In genomic region chr17:65156835-65157565, GRCh38 we compare ENCODE assay signal across 28 cellular contexts. TPM values are rescaled to one million over a fixed set of nuclear protein-coding genes. Genes with fewer than 3 reads are reported as not detected.
DNase-seq lines count a peak whose midpoint lies in the region; ATAC-seq and FAIRE-seq lines count a peak whose summit lies in the region.
"Had no signal": no experiment of that assay in that cellular context is flagged by ENCODE, and none has a peak within 500 bp of the region (broad histone marks: within the 10 kb centered on the region; RNA-seq: fewer than 3 reads in every experiment).

No MANE protein-coding gene starts in this region.

- H3K27ac Mint-ChIP-seq in T-helper 2 cell treated with Interferon-gamma antibody and Interleukin-4, amounts not matched to agents 5 μg/mL and 100 μg/mL, for 36 hours: peak overlapping the region; percentile 46
- H3K27ac Mint-ChIP-seq in T-helper 17 cell: peak overlapping the region; percentile 34
- H3K27ac Mint-ChIP-seq: GM23338, HFFc6 had no signal

- no peak for ATAC-seq in T-helper 17 cell
- ATAC-seq in left colon: peak; percentile 59
- ATAC-seq: GM23338, Panc1 had no signal

- peaks cover 16% of the 10 kb centered on the region for H3K4me1 Mint-ChIP-seq in T-helper 2 cell treated with Interferon-gamma antibody and Interleukin-4, amounts not matched to agents 5 μg/mL and 100 μg/mL, for 36 hours (ENCODE audit: low read depth)
- H3K4me1 Mint-ChIP-seq in T-helper 17 cell: peaks cover 15% of the 10 kb centered on the region

- H3K9me3 ChIP-seq in T-helper 17 cell (ENCODE audit: control insufficient read depth, low read length, poor library complexity, severe bottlenecking) (no peaks in the 10 kb centered on the region), small intestine (ENCODE audit: control insufficient read depth, low read depth) (no peaks in the 10 kb centered on the region)
- H3K9me3 ChIP-seq: BE2C, HAP-1, MG63 had no signal

- no peaks in the 10 kb centered on the region for H3K27me3 Mint-ChIP-seq in T-helper 2 cell treated with Interferon-gamma antibody and Interleukin-4, amounts not matched to agents 5 μg/mL and 100 μg/mL, for 36 hours (ENCODE audit: low read depth)
- peaks cover 2% of the 10 kb centered on the region for H3K27me3 Mint-ChIP-seq in T-helper 17 cell

- 66 to 83% (median 82%) methylated on average over 14 of the region's 14 CpGs for WGBS in small intestine, 3 donors

- H3K4me3 ChIP-seq in small intestine (ENCODE audit: low read depth in 1 of 2, low read length in 2 of 2): no peak overlapping the region
- H3K4me3 ChIP-seq: GM23338, HAP-1, MG63, SK-N-MC had no signal

- no peak for DNase-seq in T-helper 2 cell treated with Interferon-gamma antibody and Interleukin-4, amounts not matched to agents 5 μg/mL and 100 μg/mL, for 36 hours (ENCODE audit: low spot score)
- DNase-seq in T-helper 2 cell: no peak
- no peak for DNase-seq in T-helper 17 cell
- DNase-seq in left colon: peak; percentile 27 to 34
- peak; percentile 72 for DNase-seq in small intestine
- no peak for DNase-seq in DMS 273 (lab: John Stamatoyannopoulos, UW; ENCODE audit: unreplicated experiment)
- no peak for DNase-seq in NOMO-1 treated with dmso at 0.1 percent for 144 hours (lab: John Stamatoyannopoulos, UW; ENCODE audit: unreplicated experiment)
- no peak for DNase-seq in activated naive CD4-positive, alpha-beta T cell treated with anti-CD3 and anti-CD28 coated beads, Interleukin-2, amount 50 U/mL, for 16 hours
- DNase-seq: BE2C, Calu3, DMS153, HFFc6, KBM-7, MG63, NCI-H1105 treated with DMSO at 0.1 percent for 48 hours, NCI-H146, NCI-H2081, NCI-H2171, NCI-H226, NCI-H510A, NCI-H69, SIG-M5 had no signal

- intact Hi-C loops in left colon (cut with DNase I, micrococcal nuclease): no loop called here

- no peak for FAIRE-seq in small intestine (lab: Jason Lieb, UNC)
- FAIRE-seq: GM19239 had no signal

- H3K36me3 ChIP-seq in small intestine (ENCODE audit: control insufficient read depth in 2 of 2, insufficient read depth in 2 of 2, low read length in 2 of 2): no peaks in the 10 kb centered on the region
- H3K36me3 ChIP-seq: BE2C, HAP-1, MG63 had no signal

- no peak overlapping the region for H3K4me3 Mint-ChIP-seq in T-helper 2 cell treated with Interferon-gamma antibody and Interleukin-4, amounts not matched to agents 5 μg/mL and 100 μg/mL, for 36 hours
- no peak overlapping the region for H3K4me3 Mint-ChIP-seq in T-helper 17 cell
- H3K4me3 Mint-ChIP-seq: GM23338, HFFc6 had no signal

- H3K27ac ChIP-seq in small intestine (ENCODE audit: low read depth in 1 of 2, low read length in 1 of 2): peak overlapping the region; percentile 24 to 85
- H3K27ac ChIP-seq: 22Rv1, SK-N-MC had no signal

- no peaks in the 10 kb centered on the region for H3K4me1 ChIP-seq in small intestine (ENCODE audit: control insufficient read depth in 2 of 2, insufficient read depth in 1 of 2, low read depth in 1 of 2, low read length in 1 of 2)
- H3K4me1 ChIP-seq: HAP-1 had no signal

- H3K27me3 ChIP-seq in small intestine (ENCODE audit: control insufficient read depth in 2 of 2, insufficient read depth in 2 of 2, low read length in 2 of 2): peaks cover 0 to 2% of the 10 kb centered on the region in 2 donors
- H3K27me3 ChIP-seq: BE2C, MG63 had no signal

- H3K36me3 Mint-ChIP-seq in T-helper 2 cell treated with Interferon-gamma antibody and Interleukin-4, amounts not matched to agents 5 μg/mL and 100 μg/mL, for 36 hours (ENCODE audit: low read depth): peaks cover 34% of the 10 kb centered on the region
- peaks cover 8% of the 10 kb centered on the region for H3K36me3 Mint-ChIP-seq in T-helper 17 cell (ENCODE audit: low read depth)

- H3K9me3 Mint-ChIP-seq in T-helper 2 cell treated with Interferon-gamma antibody and Interleukin-4, amounts not matched to agents 5 μg/mL and 100 μg/mL, for 36 hours: no peaks in the 10 kb centered on the region
- H3K9me3 Mint-ChIP-seq: GM23338, HFFc6 had no signal

RNA-seq across cellular contexts. Expression of gene RGS9, which starts 19.8 kb away (rescaled TPM):
- total RNA-seq in T-helper 17 cell (1 to 10 TPM; 1.7 to 4.2 TPM), left colon (10 to 100 TPM in 1 of 2 donors, 1 to 10 TPM in 1; 7.1 to 11.4 TPM)
- polyA plus RNA-seq in small intestine: 1 to 10 TPM; 2.4 to 4.7 (median 4.5) TPM

Comparison
In these comparisons a context has a peak if more than half of its experiments do, and no peak if none do; other contexts are left out.
1. DNase-seq: peak in left colon (2 of 2) and small intestine (single experiment); none in T-helper 2 cell treated with Interferon-gamma antibody and Interleukin-4, amounts not matched to agents 5 μg/mL and 100 μg/mL, for 36 hours (single experiment), T-helper 2 cell (0 of 5), T-helper 17 cell (0 of 3), DMS 273 (single experiment), NOMO-1 treated with dmso at 0.1 percent for 144 hours (single experiment) and activated naive CD4-positive, alpha-beta T cell treated with anti-CD3 and anti-CD28 coated beads, Interleukin-2, amount 50 U/mL, for 16 hours (single experiment).